ENCODE assay signal across 3 cellular contexts in the genomic region with DNA sequence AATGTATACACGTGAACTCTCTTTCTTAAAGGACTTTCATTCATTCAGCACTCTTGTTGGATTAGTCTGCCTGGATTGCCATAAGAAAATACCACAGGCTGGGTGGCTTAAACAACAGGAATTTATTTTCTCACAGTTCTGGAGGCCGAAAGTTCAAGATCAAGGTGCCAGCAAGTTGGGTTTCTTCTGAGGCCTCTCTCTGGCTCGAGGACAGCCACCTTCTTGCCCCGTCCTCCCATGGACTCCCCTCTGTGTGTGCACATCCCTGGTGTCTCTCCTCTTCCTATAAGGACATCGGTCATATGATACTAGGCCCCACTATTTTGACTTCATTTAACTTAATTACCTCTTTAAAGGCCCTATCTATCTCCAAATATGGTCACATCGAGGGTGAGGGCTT.
"Had no signal": no experiment of that assay in that cellular context is flagged by ENCODE, and none has a peak within 500 bp of the region (broad histone marks: within the 10 kb centered on the region; RNA-seq: fewer than 3 reads in every experiment).

No MANE protein-coding gene starts in this region.

- H3K4me3 ChIP-seq: GM12878 had no signal

- DNase-seq: GDM1, GF-D8 had no signal
